Comparison of ENCODE assay signal across 22 cellular contexts in genomic region chr12:117168976-117169375, GRCh38.
"Had no signal": no experiment of that assay in that cellular context is flagged by ENCODE, and none has a peak within 500 bp of the region (broad histone marks: within the 10 kb centered on the region; RNA-seq: fewer than 3 reads in every experiment).

No MANE protein-coding gene starts in this region.

- H3K36me3 ChIP-seq: ovary, uterus had no signal

- H3K27me3 ChIP-seq: neural progenitor cell, ovary, right lobe of liver, sigmoid colon, stomach, tibial artery, transverse colon, upper lobe of right lung, uterus had no signal

- H3K4me3 ChIP-seq: neural progenitor cell, ovary, psoas muscle, right lobe of liver, sigmoid colon, stomach, tibial artery, transverse colon, upper lobe of right lung, uterus had no signal

- ATAC-seq: natural killer cell; psoas muscle; right cardiac atrium; right lobe of liver; stimulated activated effector memory CD8-positive, alpha-beta T cell treated with anti-CD3 and anti-CD28 coated beads, Interleukin-12 subunit alpha, Interleukin-12 subunit beta, amount 100 ng/mL, for 72 hours; stimulated activated naive B cell treated with anti-CD40 and anti-IgM and Interleukin-4, amounts not matched to agents 10 μg/mL and 1 μg/mL and 100 μg/mL, for 72 hours; upper lobe of right lung had no signal

- DNase-seq: natural killer cell; occipital lobe; psoas muscle; right cardiac atrium; right lobe of liver; sigmoid colon; small intestine; stimulated activated CD4-positive, alpha-beta T cell treated with anti-CD3 and anti-CD28 coated beads, Interleukin-15, amount 100 ng/mL, for 24 hours; stimulated activated CD4-positive, alpha-beta T cell treated with anti-CD3 and anti-CD28 coated beads, Interleukin-2, amount 100 ng/mL, for 24 hours; stimulated activated CD4-positive, alpha-beta T cell treated with anti-CD3 and anti-CD28 coated beads, Interleukin-2, amount 100 ng/mL, for 48 hours; stimulated activated CD4-positive, alpha-beta T cell treated with anti-CD3 and anti-CD28 coated beads, Interleukin-4, amount 100 ng/mL, for 24 hours; stimulated activated naive B cell treated with anti-CD40 and anti-IgM and Interleukin-4, amounts not matched to agents 10 μg/mL and 1 μg/mL and 100 μg/mL, for 72 hours; stimulated activated naive CD4-positive, alpha-beta T cell treated with Interleukin-2 at 50 U/mL for 16 hours; stomach; tibial artery; transverse colon; upper lobe of right lung; uterus had no signal

- H3K27ac ChIP-seq: neural progenitor cell, parathyroid adenoma, psoas muscle, right lobe of liver, sigmoid colon, stomach, tibial artery, transverse colon, upper lobe of right lung, uterus had no signal

- H3K9me3 ChIP-seq: ovary, psoas muscle, right lobe of liver, sigmoid colon, stomach, tibial artery, transverse colon, upper lobe of right lung, uterus had no signal

- H3K4me1 ChIP-seq: neural progenitor cell, parathyroid adenoma, psoas muscle, sigmoid colon, tibial artery, transverse colon, upper lobe of right lung, uterus had no signal
